8 cellular contexts compared by ENCODE assay signal in genomic region chr12:48814313-48815280, GRCh38. TPM values are rescaled to one million over a fixed set of nuclear protein-coding genes. Genes with fewer than 3 reads are reported as not detected.
DNase-seq lines count a peak whose midpoint lies in the region; ATAC-seq and TF ChIP-seq lines count a peak whose summit lies in the region.

No MANE protein-coding gene starts in this region.

- no peaks in the 10 kb centered on the region for H3K36me3 ChIP-seq in psoas muscle (ENCODE audit: insufficient read depth in 1 of 2, low read depth in 1 of 2)
- no peaks in the 10 kb centered on the region for H3K36me3 ChIP-seq in uterus

- H3K4me1 Mint-ChIP-seq in activated naive CD8-positive, alpha-beta T cell treated with anti-CD3 and anti-CD28 coated beads, Interleukin-2, amount 50 U/mL, for 24 hours: peaks cover 28% of the 10 kb centered on the region

- intact Hi-C loops in left cardiac atrium (cut with DNase I) (no loop called here), psoas muscle (cut with DNase I) (no loop called here), uterus (cut with DNase I; ENCODE audit: low total_unique reads) (no loop called here)

- peak; percentile 48; the same call in 1 of the 2 replicates for TF ChIP-seq RAD21 in Ishikawa (IDR thresholded peaks at IDR 0.05; ENCODE audit: low read depth)

- peaks cover 7% of the 10 kb centered on the region for H3K4me1 ChIP-seq in psoas muscle
- peaks cover 7 to 12% of the 10 kb centered on the region in 2 donors for H3K4me1 ChIP-seq in uterus

- H3K4me3 ChIP-seq in psoas muscle: peak overlapping the region; percentile 87
- peak overlapping the region; percentile 72 to 97 for H3K4me3 ChIP-seq in uterus

- no peaks in the 10 kb centered on the region for H3K36me3 Mint-ChIP-seq in activated naive CD8-positive, alpha-beta T cell treated with anti-CD3 and anti-CD28 coated beads, Interleukin-2, amount 50 U/mL, for 24 hours (ENCODE audit: low read depth)

- peaks cover 30% of the 10 kb centered on the region for H3K27me3 Mint-ChIP-seq in activated naive CD8-positive, alpha-beta T cell treated with anti-CD3 and anti-CD28 coated beads, Interleukin-2, amount 50 U/mL, for 24 hours

- TF ChIP-seq POLR2A in uterus (IDR thresholded peaks at IDR 0.05): peak; percentile 19 to 63

- H3K9me3 ChIP-seq in psoas muscle: no peaks in the 10 kb centered on the region
- no peaks in the 10 kb centered on the region for H3K9me3 ChIP-seq in uterus

- DNase-seq in GDM1 (lab: John Stamatoyannopoulos, UW) (peak; percentile 64), left cardiac atrium (peak; percentile 86), psoas muscle (peak; percentile 86 to 91), uterus (peak; percentile 86 to 87)
- DNase-seq in activated naive CD8-positive, alpha-beta T cell treated with anti-CD3 and anti-CD28 coated beads, Interleukin-2, amount 50 U/mL, for 24 hours: peak; percentile 91

- peak overlapping the region; percentile 78 for H3K27ac ChIP-seq in psoas muscle
- H3K27ac ChIP-seq in uterus: peak overlapping the region; percentile 97 to 98

- TF ChIP-seq CTCF in psoas muscle (IDR thresholded peaks at IDR 0.05) (peak; percentile 98), uterus (IDR thresholded peaks at IDR 0.05) (peak; percentile 92 to 100 (median 98))

- peaks cover 0 to 17% (median 2%) of the 10 kb centered on the region in 3 donors for H3K27me3 ChIP-seq in psoas muscle (ENCODE audit: insufficient read depth in 3 of 3, low read length in 2 of 3)
- H3K27me3 ChIP-seq in uterus: no peaks in the 10 kb centered on the region

- peak; percentile 76 for ATAC-seq in GM21619 (IDR thresholded peaks at IDR 0.05; ENCODE audit: unreplicated experiment)
- ATAC-seq in SK-N-SH treated with all-trans-retinoic acid at 6 μM for 48 hours: peak; percentile 82
- ATAC-seq in activated naive CD8-positive, alpha-beta T cell treated with anti-CD3 and anti-CD28 coated beads, Interleukin-2, amount 50 U/mL, for 24 hours: peak; percentile 81
- ATAC-seq in left cardiac atrium: peak; percentile 85 to 87
- ATAC-seq in psoas muscle: peak; percentile 90 to 96 (median 92)

- 0 to 1% (median 1%) methylated on average over 54 to 83 of the region's 84 CpGs for WGBS in psoas muscle, 3 donors

- H3K27ac Mint-ChIP-seq in activated naive CD8-positive, alpha-beta T cell treated with anti-CD3 and anti-CD28 coated beads, Interleukin-2, amount 50 U/mL, for 24 hours: peak overlapping the region; percentile 31

- H3K4me3 Mint-ChIP-seq in activated naive CD8-positive, alpha-beta T cell treated with anti-CD3 and anti-CD28 coated beads, Interleukin-2, amount 50 U/mL, for 24 hours: peak overlapping the region; percentile 93

- no peaks in the 10 kb centered on the region for H3K9me3 Mint-ChIP-seq in activated naive CD8-positive, alpha-beta T cell treated with anti-CD3 and anti-CD28 coated beads, Interleukin-2, amount 50 U/mL, for 24 hours

- no peak for TF ChIP-seq EP300 in Ishikawa (IDR thresholded peaks at IDR 0.05; ENCODE audit: borderline replicate concordance)

TF ChIP-seq in Ishikawa, 13 proteins besides CTCF, POLR2A, EP300 and RAD21 (continues in another document):
- TF ChIP-seq EGR1 (IDR thresholded peaks at IDR 0.05) (0 out of 2 replicates have a peak, but pooled peaks have one; percentile 10), CEBPB (IDR thresholded peaks at IDR 0.05) (no peak), TAF1 (IDR thresholded peaks at IDR 0.05; ENCODE audit: low read depth) (peak; percentile 34; the same call in 1 of the 2 replicates), REST (IDR thresholded peaks at IDR 0.05; ENCODE audit: low read depth) (no peak), CREB1 (IDR thresholded peaks at IDR 0.05; ENCODE audit: low read depth) (no peak), FOXM1 (IDR thresholded peaks at IDR 0.05; ENCODE audit: borderline replicate concordance, low read depth) (no peak), USF1 (IDR thresholded peaks at IDR 0.05) (no peak)

TF ChIP-seq in SK-N-SH treated with all-trans-retinoic acid at 6 μM for 48 hours, 23 proteins besides CTCF, POLR2A, EP300 and RAD21:
- TF ChIP-seq ZNF70 (CRISPR knock-in tag; IDR thresholded peaks at IDR 0.05): no peak
- TF ChIP-seq CSDC2 (CRISPR knock-in tag; IDR thresholded peaks at IDR 0.05): 0 out of 2 replicates have a peak, but pooled peaks have one; percentile 35

RNA-seq across cellular contexts. Expression of gene CACNB3, which starts 3.7 kb away (rescaled TPM):
- total RNA-seq in left cardiac atrium (1 to 10 TPM; 8.8 to 9.5 TPM), psoas muscle (1 to 10 TPM; 2.0 to 3.5 (median 2.5) TPM), uterus (10 to 100 TPM in 2 of 4 donors, 1 to 10 TPM in 2; 5.9 to 62.2 (median 22.7) TPM)
- 1 to 10 TPM in 2 of 3 donors, under 1 TPM in 1; 0.92 to 1.7 (median 1.6) TPM for polyA plus RNA-seq in psoas muscle

RNA-seq across cellular contexts. Expression of gene ADCY6, which starts 25.7 kb away (rescaled TPM):
- total RNA-seq in left cardiac atrium: 100 to 1,000 TPM in 1 of 2 donors, 10 to 100 TPM in 1; 51.5 to 113 TPM
- 10 to 100 TPM; 13.1 to 18.9 (median 13.4) TPM for total RNA-seq in psoas muscle
- 1 to 10 TPM; 5.3 to 9.2 (median 7.6) TPM for polyA plus RNA-seq in psoas muscle
- 10 to 100 TPM; 10.6 to 75.8 (median 55.0) TPM for total RNA-seq in uterus

RNA-seq across cellular contexts. Expression of gene DDX23, which starts 37.4 kb away (rescaled TPM):
- total RNA-seq in left cardiac atrium (10 to 100 TPM; 34.7 to 37.5 TPM), psoas muscle (10 to 100 TPM; 38.5 to 71.6 (median 58.5) TPM), uterus (100 to 1,000 TPM in 1 of 4 donors, 10 to 100 TPM in 3; 43.8 to 238 (median 81.8) TPM)
- polyA plus RNA-seq in psoas muscle: 10 to 100 TPM; 39.4 to 92.8 (median 64.5) TPM

RNA-seq across cellular contexts. Expression of gene RND1, which starts 51.1 kb away (rescaled TPM):
- under 1 TPM; 0.56 to 0.79 TPM for total RNA-seq in left cardiac atrium
- under 1 TPM in 3 of 4 donors, not detected in 1; 0.15 to 0.64 (median 0.19) TPM for total RNA-seq in psoas muscle
- polyA plus RNA-seq in psoas muscle: 1 to 10 TPM in 1 of 3 donors, under 1 TPM in 1, not detected in 1; 0.18 to 1.2 TPM
- 10 to 100 TPM in 1 of 4 donors, under 1 TPM in 1, not detected in 2; 0.88 to 22.1 TPM for total RNA-seq in uterus

Comparison
In these comparisons a context has a peak if more than half of its experiments do, and no peak if none do; other contexts are left out.
1. Peak in every context shown above with its lines: DNase-seq, ATAC-seq, H3K4me3 ChIP-seq and H3K27ac ChIP-seq.